Comparison of ENCODE assay signal across 25 cellular contexts in the genomic region with DNA sequence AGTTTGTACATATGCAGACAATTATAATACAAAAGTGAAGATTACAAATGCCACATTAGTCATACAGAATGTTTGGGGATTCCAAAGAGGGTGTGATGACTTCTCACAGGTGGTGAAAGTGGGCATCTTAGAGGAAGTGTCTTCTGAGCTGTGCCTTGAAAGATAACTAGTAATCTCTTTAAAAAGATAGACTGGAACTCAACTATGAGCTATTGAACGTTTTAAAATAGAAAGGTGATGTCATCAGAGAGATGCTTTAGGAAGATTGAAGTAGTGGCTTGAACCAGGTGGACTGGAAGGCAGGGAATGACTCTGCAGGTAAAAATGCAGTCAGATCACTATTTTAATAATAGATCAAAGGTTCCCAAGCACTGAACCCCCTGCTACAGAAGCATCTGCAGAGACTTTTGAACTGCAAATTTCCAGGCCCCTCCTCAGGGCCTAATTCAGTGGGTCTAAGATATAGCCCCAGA. TPM values are rescaled to one million over a fixed set of nuclear protein-coding genes. Genes with fewer than 3 reads are reported as not detected.
DNase-seq lines count a peak whose midpoint lies in the region; ATAC-seq, FAIRE-seq and TF ChIP-seq lines count a peak whose summit lies in the region.
"Had no signal": no experiment of that assay in that cellular context is flagged by ENCODE, and none has a peak within 500 bp of the region (broad histone marks: within the 10 kb centered on the region; RNA-seq: fewer than 3 reads in every experiment).

No MANE protein-coding gene starts in this region.

- no peaks in the 10 kb centered on the region for H4K20me1 ChIP-seq in astrocyte (ENCODE audit: insufficient read depth, low read length)
- H4K20me1 ChIP-seq in keratinocyte (ENCODE audit: control insufficient read depth, extremely low read depth, insufficient read depth, low read length): no peaks in the 10 kb centered on the region

- H3K27me3 Mint-ChIP-seq in Caco-2 (ENCODE audit: insufficient read depth, unreplicated experiment) (no peaks in the 10 kb centered on the region), astrocyte (ENCODE audit: low read depth, unreplicated experiment) (no peaks in the 10 kb centered on the region)
- H3K27me3 Mint-ChIP-seq: activated naive CD4-positive, alpha-beta T cell treated with anti-CD3 and anti-CD28 coated beads, Interleukin-2, amount 50 U/mL, for 24 hours; brain; CD4-positive, alpha-beta T cell; dendritic cell treated with granulocyte-macrophage colony-stimulating factor and Interleukin-4, amounts not matched to agents 40 ng/mL and 50 ng/mL, for 4 days; T-cell had no signal

- dilution Hi-C loops in keratinocyte (cut with MboI; ENCODE audit: extremely low pct_ligation_motif_present, low sequenced_read_pairs): no loop called here

- H3K4me3 Mint-ChIP-seq in Caco-2 (ENCODE audit: unreplicated experiment) (no peak overlapping the region), astrocyte (ENCODE audit: unreplicated experiment) (no peak overlapping the region)
- H3K4me3 Mint-ChIP-seq: activated naive CD4-positive, alpha-beta T cell treated with anti-CD3 and anti-CD28 coated beads, Interleukin-2, amount 50 U/mL, for 24 hours; brain; CD4-positive, alpha-beta T cell; dendritic cell treated with granulocyte-macrophage colony-stimulating factor and Interleukin-4, amounts not matched to agents 40 ng/mL and 50 ng/mL, for 4 days; neural progenitor cell; T-cell had no signal

- no peak overlapping the region for H3K4me3 ChIP-seq in Caco-2 (ENCODE audit: low read depth, low read length)
- H3K4me3 ChIP-seq in astrocyte (ENCODE audit: insufficient read depth, low read depth, low read length): no peak overlapping the region
- no peak overlapping the region for H3K4me3 ChIP-seq in keratinocyte (ENCODE audit: control insufficient read depth in 2 of 3, extremely low read depth in 1 of 3, insufficient read depth in 2 of 3, low read depth in 1 of 3, low read length in 3 of 3)
- H3K4me3 ChIP-seq in brain microvascular endothelial cell (ENCODE audit: low read depth, low read length): no peak overlapping the region
- H3K4me3 ChIP-seq: neural progenitor cell, stomach had no signal

- H3K27ac ChIP-seq in astrocyte (ENCODE audit: low read depth, low read length) (no peak overlapping the region), keratinocyte (ENCODE audit: control insufficient read depth, insufficient read depth, low read length) (no peak overlapping the region), brain microvascular endothelial cell (no peak overlapping the region)
- H3K27ac ChIP-seq: neural progenitor cell, stomach had no signal

- no peak overlapping the region for H3K4me2 ChIP-seq in astrocyte (ENCODE audit: low read length)
- H3K4me2 ChIP-seq in keratinocyte (ENCODE audit: control insufficient read depth, extremely low read depth, insufficient read depth, low read depth, low read length): no peak overlapping the region
- H3K4me2 ChIP-seq: neural progenitor cell had no signal

- H3K79me2 ChIP-seq in astrocyte (ENCODE audit: insufficient read depth, low read length) (no peaks in the 10 kb centered on the region), keratinocyte (ENCODE audit: control insufficient read depth, insufficient read depth, low read length) (no peaks in the 10 kb centered on the region)

- intact Hi-C loops in Caco-2 (cut with micrococcal nuclease; ENCODE audit: unreplicated experiment): no loop called here

- no peaks in the 10 kb centered on the region for H3K36me3 Mint-ChIP-seq in Caco-2 (ENCODE audit: insufficient read depth, unreplicated experiment)
- no peaks in the 10 kb centered on the region for H3K36me3 Mint-ChIP-seq in astrocyte (ENCODE audit: low read depth, unreplicated experiment)
- H3K36me3 Mint-ChIP-seq: activated naive CD4-positive, alpha-beta T cell treated with anti-CD3 and anti-CD28 coated beads, Interleukin-2, amount 50 U/mL, for 24 hours; brain; neural progenitor cell; T-cell had no signal

- no peaks in the 10 kb centered on the region for H3K9me1 ChIP-seq in keratinocyte (ENCODE audit: control insufficient read depth, extremely low read depth, insufficient read depth, low read length)

- H3K9me3 ChIP-seq in Caco-2: no peaks in the 10 kb centered on the region
- no peaks in the 10 kb centered on the region for H3K9me3 ChIP-seq in astrocyte (ENCODE audit: insufficient read depth, low read depth, low read length)
- no peaks in the 10 kb centered on the region for H3K9me3 ChIP-seq in keratinocyte (ENCODE audit: control insufficient read depth, low read depth, low read length)
- H3K9me3 ChIP-seq: stomach had no signal

- H3K9ac ChIP-seq in astrocyte (ENCODE audit: low read length) (no peak overlapping the region), keratinocyte (ENCODE audit: control insufficient read depth, extremely low read depth, insufficient read depth, low read length) (no peak overlapping the region)
- H3K9ac ChIP-seq: neural progenitor cell had no signal

- H3K4me1 Mint-ChIP-seq in Caco-2 (ENCODE audit: low read depth, unreplicated experiment) (peaks cover 14% of the 10 kb centered on the region), astrocyte (ENCODE audit: low read depth, unreplicated experiment) (peaks cover 28% of the 10 kb centered on the region)
- H3K4me1 Mint-ChIP-seq: activated naive CD4-positive, alpha-beta T cell treated with anti-CD3 and anti-CD28 coated beads, Interleukin-2, amount 50 U/mL, for 24 hours; T-cell had no signal

- CTCF ChIA-PET in Caco-2 (lab: Charles Lee): no interaction called here

- ATAC-seq in HG03457 (IDR thresholded peaks at IDR 0.05; ENCODE audit: unreplicated experiment): no peak
- ATAC-seq in GM18502 (IDR thresholded peaks at IDR 0.05; ENCODE audit: poor library complexity, unreplicated experiment): no peak
- ATAC-seq: Panc1, T-cell had no signal

- in situ Hi-C loops in brain microvascular endothelial cell (cut with HindIII; ENCODE audit: low pct_ligation_motif_present, low sequenced_read_pairs): no loop called here

- H2AFZ ChIP-seq in astrocyte (ENCODE audit: low read depth, low read length): no peak overlapping the region
- H2AFZ ChIP-seq in keratinocyte (ENCODE audit: control insufficient read depth, low read length): no peak overlapping the region
- H2AFZ ChIP-seq: neural progenitor cell had no signal

- H3K9me3 Mint-ChIP-seq in Caco-2 (ENCODE audit: unreplicated experiment) (no peaks in the 10 kb centered on the region), astrocyte (ENCODE audit: unreplicated experiment) (no peaks in the 10 kb centered on the region)
- H3K9me3 Mint-ChIP-seq: activated naive CD4-positive, alpha-beta T cell treated with anti-CD3 and anti-CD28 coated beads, Interleukin-2, amount 50 U/mL, for 24 hours; brain; dendritic cell treated with granulocyte-macrophage colony-stimulating factor and Interleukin-4, amounts not matched to agents 40 ng/mL and 50 ng/mL, for 4 days; neural progenitor cell had no signal

- FAIRE-seq in astrocyte (lab: Jason Lieb, UNC) (no peak), keratinocyte (lab: Jason Lieb, UNC) (peak; percentile 70)
- FAIRE-seq: HTR-8/SVneo had no signal

- DNase-seq in Caco-2: peak; percentile 36 to 46
- peak; percentile 8 for DNase-seq in HPDE6-E6E7 (ENCODE audit: extremely low spot score)
- DNase-seq in astrocyte (ENCODE audit: low read depth): no peak
- DNase-seq in keratinocyte (ENCODE audit: low read depth, low spot score): no peak
- no peak for DNase-seq in SKM-1 treated with dmso at 0.1 percent for 144 hours (lab: John Stamatoyannopoulos, UW; ENCODE audit: unreplicated experiment)
- no peak for DNase-seq in brain microvascular endothelial cell
- DNase-seq: activated CD4-positive, alpha-beta T cell treated with anti-CD3 and anti-CD28 coated beads, Interleukin-2, amount 50 U/mL, for 48 hours; activated T-cell treated with anti-CD3 and anti-CD28 coated beads, Interleukin-2, amount 50 U/mL, for 1 hour; CD4-positive, alpha-beta T cell; DND-41; kidney glomerular epithelial cell; midbrain; NCI-H187 treated with DMSO at 0.1 percent for 48 hours; NCI-H748 treated with DMSO at 0.1 percent for 48 hours; stimulated activated CD4-positive, alpha-beta T cell treated with anti-CD3 and anti-CD28 coated beads, Interleukin-15, amount 100 ng/mL, for 24 hours; stomach; T-cell had no signal

- TF ChIP-seq CTCF in Caco-2 (IDR thresholded peaks at IDR 0.05; ENCODE audit: insufficient read depth in 1 of 2, low read depth in 1 of 2, low read length in 1 of 2, severe bottlenecking in 1 of 2, unreplicated experiment in 1 of 2) (no peak), astrocyte (IDR thresholded peaks at IDR 0.05; ENCODE audit: insufficient read depth, low read depth, low read length) (no peak), keratinocyte (optimal IDR thresholded peaks at IDR 0.05 in 1 of 3, IDR thresholded peaks at IDR 0.05 in 1 of 3, conservative IDR thresholded peaks at IDR 0.05 in 1 of 3; ENCODE audit: extremely low read depth in 1 of 3, insufficient read depth in 2 of 3, low read length in 3 of 3) (no peak), brain microvascular endothelial cell (IDR thresholded peaks at IDR 0.05; ENCODE audit: low read depth, low read length, missing control alignments) (no peak)

- H3K27ac Mint-ChIP-seq in Caco-2 (ENCODE audit: unreplicated experiment) (peak overlapping the region; percentile 15), astrocyte (ENCODE audit: unreplicated experiment) (peak overlapping the region; percentile 85)
- H3K27ac Mint-ChIP-seq: activated naive CD4-positive, alpha-beta T cell treated with anti-CD3 and anti-CD28 coated beads, Interleukin-2, amount 50 U/mL, for 24 hours; CD4-positive, alpha-beta T cell; dendritic cell treated with granulocyte-macrophage colony-stimulating factor and Interleukin-4, amounts not matched to agents 40 ng/mL and 50 ng/mL, for 4 days; neural progenitor cell; T-cell had no signal

- no peaks in the 10 kb centered on the region for H3K27me3 ChIP-seq in Caco-2 (replicated peaks; ENCODE audit: control insufficient read depth, insufficient read depth, low read length)
- H3K27me3 ChIP-seq in astrocyte (ENCODE audit: insufficient read depth, low read length): no peaks in the 10 kb centered on the region
- H3K27me3 ChIP-seq in keratinocyte (ENCODE audit: control insufficient read depth, extremely low read depth, insufficient read depth, low read length): no peaks in the 10 kb centered on the region
- no peaks in the 10 kb centered on the region for H3K27me3 ChIP-seq in brain microvascular endothelial cell (replicated peaks)
- H3K27me3 ChIP-seq: neural progenitor cell, stomach had no signal

- BruUV-seq in Caco-2 (replicated peaks; lab: Mats Ljungman, UMichigan): no TSS peak

- POLR2A ChIA-PET in Caco-2 (lab: Charles Lee): no interaction called here

- H3K36me3 ChIP-seq in Caco-2 (ENCODE audit: control insufficient read depth, insufficient read depth, low read length) (no peaks in the 10 kb centered on the region), astrocyte (ENCODE audit: insufficient read depth, low read length) (no peaks in the 10 kb centered on the region), keratinocyte (ENCODE audit: control insufficient read depth in 2 of 2, extremely low read depth in 1 of 2, insufficient read depth in 2 of 2, low read length in 2 of 2) (no peaks in the 10 kb centered on the region), brain microvascular endothelial cell (replicated peaks) (no peaks in the 10 kb centered on the region)
- H3K36me3 ChIP-seq: neural progenitor cell, stomach had no signal

- peaks cover 33% of the 10 kb centered on the region for H3K4me1 ChIP-seq in Caco-2
- H3K4me1 ChIP-seq in astrocyte (ENCODE audit: insufficient read depth, low read length): peaks cover 6% of the 10 kb centered on the region
- H3K4me1 ChIP-seq in keratinocyte (ENCODE audit: control insufficient read depth, extremely low read depth, insufficient read depth, low read length): peaks cover 11% of the 10 kb centered on the region
- H3K4me1 ChIP-seq: neural progenitor cell, stomach had no signal

RNA-seq across cellular contexts. Expression of gene SYT1, which starts 50.3 kb away (rescaled TPM):
- total RNA-seq in Caco-2 (2022): 0.39 and 1.2 TPM in 2 replicates
- 24.0 and 33.2 TPM in 2 replicates for total RNA-seq in astrocyte
- 4.6 to 10.5 TPM (median 6.1 TPM) in 3 replicates for polyA plus RNA-seq in keratinocyte
- polyA plus RNA-seq in keratinocyte (2011; ENCODE audit: low read depth): 0.85 TPM
- polyA plus RNA-seq in keratinocyte (2011; cell fraction: cytosol; rRNA removed): 3.5 and 5.9 TPM in 2 replicates
- polyA plus RNA-seq in keratinocyte (2011; cell fraction: nucleus; rRNA removed): 26.1 and 26.2 TPM in 2 replicates
- polyA plus RNA-seq in keratinocyte (2012; ENCODE audit: low replicate concordance): 0.13 and 10.2 TPM in 2 replicates
- polyA minus RNA-seq in keratinocyte: 3.4 to 11.6 TPM (median 5.2 TPM) in 3 replicates
- polyA minus RNA-seq in keratinocyte (2011; cell fraction: cytosol; rRNA and poly(A)+ RNA removed): 4.2 TPM
- 16.5 and 38.1 TPM in 2 replicates for polyA minus RNA-seq in keratinocyte (2011; cell fraction: nucleus; rRNA and poly(A)+ RNA removed)
- total RNA-seq: CD4-positive, alpha-beta T cell had no signal

Comparison
In these comparisons a context has a peak if more than half of its experiments do, and no peak if none do; other contexts are left out.
1. DNase-seq: peak in Caco-2 (2 of 2) and HPDE6-E6E7 (single experiment); none in astrocyte (single experiment), keratinocyte (single experiment), SKM-1 treated with dmso at 0.1 percent for 144 hours (single experiment) and brain microvascular endothelial cell (single experiment).
2. RNA of gene SYT1, which starts 50.3 kb away (total RNA-seq): 24.0 to 33.2 TPM in astrocyte; 0.39 to 1.2 TPM in Caco-2; every median in the first group is over 10 times any median in the second.